ENCODE assay signal across 8 cellular contexts in the genomic region with DNA sequence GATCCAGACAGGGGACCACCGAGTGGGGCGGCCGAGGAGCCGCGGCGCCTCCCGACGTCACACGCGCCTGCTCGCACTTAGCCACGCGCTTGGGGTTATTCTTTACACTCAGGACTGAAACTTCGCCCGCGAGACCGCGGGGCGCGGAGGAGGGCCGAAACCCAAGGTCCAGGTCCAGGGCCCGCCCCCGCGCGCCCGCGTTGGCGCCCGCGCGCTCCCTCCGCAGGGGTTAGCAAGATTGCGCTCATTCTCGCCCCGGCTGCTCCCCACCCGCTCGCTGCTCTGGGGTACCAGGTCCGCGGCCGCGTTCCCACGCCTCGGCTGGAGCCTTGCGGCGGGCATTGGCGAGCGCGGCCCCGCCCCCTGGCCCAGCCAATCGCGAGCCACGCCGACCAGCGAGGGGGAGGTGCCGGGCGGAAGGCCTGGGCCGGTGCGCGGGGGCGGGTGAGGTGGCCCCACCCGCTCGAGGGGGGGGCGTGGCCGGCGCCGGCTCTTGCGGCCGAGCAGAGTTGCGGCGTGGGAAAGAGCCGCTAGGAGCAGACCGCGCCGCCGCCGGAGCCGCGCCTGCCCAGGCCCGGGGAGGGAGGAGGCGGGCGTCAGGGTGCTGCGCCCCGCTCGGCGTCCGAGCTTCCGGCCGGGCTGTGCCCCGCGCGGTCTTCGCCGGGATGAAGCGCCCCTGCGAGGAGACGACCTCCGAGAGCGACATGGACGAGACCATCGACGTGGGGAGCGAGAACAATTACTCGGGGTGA. TPM values are rescaled to one million over a fixed set of nuclear protein-coding genes. Genes with fewer than 3 reads are reported as not detected.
DNase-seq lines count a peak whose midpoint lies in the region; ATAC-seq and TF ChIP-seq lines count a peak whose summit lies in the region.

A gene (plus strand): TSS at position 521 of the 752 bp plus-strand sequence. CDS start 145 bp downstream, at position 666.

- DNase-seq in GM10248 (ENCODE audit: extremely low spot score) (peak; percentile 97), HFFc6 (peak; percentile 60), NB4 (ENCODE audit: low read depth) (peak; percentile 92), amniotic stem cell (lab: John Stamatoyannopoulos, UW) (peak; percentile 23), left cardiac atrium (peak; percentile 95), posterior cingulate gyrus (peak; percentile 84 to 99 (median 90)), transverse colon (peak; percentile 93)

- H3K36me3 ChIP-seq in transverse colon: no peaks in the 10 kb centered on the region

- H3K4me3 Mint-ChIP-seq in HFFc6: peak within 1 kb of the TSS; percentile 85
- H3K4me3 Mint-ChIP-seq in T-helper 1 cell treated with Interleukin-12 subunit alpha and Interleukin-12 subunit beta and Interleukin-4 antibody, amounts not matched to agents 30 μg/mL and 1 μg/mL, for 36 hours: peak within 1 kb of the TSS; percentile 80

- H3K4me1 Mint-ChIP-seq in HFFc6 (ENCODE audit: low read depth): peaks cover 29% of the 10 kb centered on the region
- H3K4me1 Mint-ChIP-seq in T-helper 1 cell treated with Interleukin-12 subunit alpha and Interleukin-12 subunit beta and Interleukin-4 antibody, amounts not matched to agents 30 μg/mL and 1 μg/mL, for 36 hours (ENCODE audit: low read depth): peaks cover 28% of the 10 kb centered on the region

- CTCF ChIA-PET in GM10248 (lab: Yijun Ruan, JAX): interaction anchor here (1.5 to 2.8 kb wide), 3 partner anchors 19 to 433 kb away, joined by 3 to 12 read pairs (median 6); a partner anchor contains a TSS

- H3K27me3 Mint-ChIP-seq in HFFc6 (ENCODE audit: insufficient read depth): peaks cover 38% of the 10 kb centered on the region
- H3K27me3 Mint-ChIP-seq in T-helper 1 cell treated with Interleukin-12 subunit alpha and Interleukin-12 subunit beta and Interleukin-4 antibody, amounts not matched to agents 30 μg/mL and 1 μg/mL, for 36 hours (ENCODE audit: low read depth): peaks cover 85% of the 10 kb centered on the region

- in situ Hi-C loops in transverse colon (cut with MboI; ENCODE audit: low pct_ligation_motif_present in 1 of 4, low pct_unique_long_range_greater_than_20kb in 1 of 4, low sequenced_read_pairs in 3 of 4): no loop called here

- H3K4me1 ChIP-seq in transverse colon: peaks cover 13 to 45% (median 27%) of the 10 kb centered on the region in 4 donors

- ATAC-seq in left cardiac atrium: peak; percentile 97 to 98

- peaks cover 96% of the 10 kb centered on the region for H3K27me3 ChIP-seq in transverse colon

- peak within 1 kb of the TSS; percentile 79 to 82 (median 80) for H3K27ac ChIP-seq in transverse colon

- TF ChIP-seq EP300 in transverse colon (IDR thresholded peaks at IDR 0.05; ENCODE audit: low read depth): no peak

- H3K9me3 ChIP-seq in transverse colon: no peaks in the 10 kb centered on the region

- no peaks in the 10 kb centered on the region for H3K9me3 Mint-ChIP-seq in HFFc6
- no peaks in the 10 kb centered on the region for H3K9me3 Mint-ChIP-seq in T-helper 1 cell treated with Interleukin-12 subunit alpha and Interleukin-12 subunit beta and Interleukin-4 antibody, amounts not matched to agents 30 μg/mL and 1 μg/mL, for 36 hours

- intact Hi-C loops in left cardiac atrium (cut with DNase I) (loop anchor here in 1 of 2 donors (10.0 kb wide), 1 partner anchor 164 kb away; no protein-coding TSS in a partner anchor), posterior cingulate gyrus (cut with DNase I) (no loop called here), transverse colon (cut with DNase I; ENCODE audit: low total_unique reads) (no loop called here)

- no peak for TF ChIP-seq CTCF in GM10248 (IDR thresholded peaks at IDR 0.05; ENCODE audit: control extremely low read depth, extremely low read depth, low read depth, missing control alignments)
- TF ChIP-seq CTCF in HFFc6 (IDR thresholded peaks at IDR 0.05): 0 out of 2 replicates have a peak, but pooled peaks have one; percentile 13
- TF ChIP-seq CTCF in NB4 (IDR thresholded peaks at IDR 0.05; ENCODE audit: low read depth, low read length): no peak
- peak in 2 of 5 experiments; percentile 23 to 30 for TF ChIP-seq CTCF in transverse colon (IDR thresholded peaks at IDR 0.05)

- no peak for TF ChIP-seq POLR2A in NB4 (IDR thresholded peaks at IDR 0.05; ENCODE audit: extremely low read depth, insufficient read length)
- TF ChIP-seq POLR2A in transverse colon (IDR thresholded peaks at IDR 0.05): peak; percentile 18

- 2% methylated on average over 26 of the region's 103 CpGs; no CpG with 5 or more reads in 1 of the 2 donors for WGBS in transverse colon (ENCODE audit: low coverage in 1 of 2), 2 donors

- H3K36me3 Mint-ChIP-seq in HFFc6 (ENCODE audit: low read depth): no peaks in the 10 kb centered on the region
- H3K36me3 Mint-ChIP-seq in T-helper 1 cell treated with Interleukin-12 subunit alpha and Interleukin-12 subunit beta and Interleukin-4 antibody, amounts not matched to agents 30 μg/mL and 1 μg/mL, for 36 hours (ENCODE audit: low read depth): peaks cover 4% of the 10 kb centered on the region

- POLR2A ChIA-PET in GM10248 (lab: Yijun Ruan, JAX): no interaction called here

- H3K27ac Mint-ChIP-seq in HFFc6: no peak within 1 kb of the TSS
- no peak within 1 kb of the TSS for H3K27ac Mint-ChIP-seq in T-helper 1 cell treated with Interleukin-12 subunit alpha and Interleukin-12 subunit beta and Interleukin-4 antibody, amounts not matched to agents 30 μg/mL and 1 μg/mL, for 36 hours

- H3K4me3 ChIP-seq in NB4 (ENCODE audit: low read depth, low read length): peak within 1 kb of the TSS; percentile 54
- peak within 1 kb of the TSS; percentile 45 to 72 (median 58) for H3K4me3 ChIP-seq in transverse colon

RNA-seq across cellular contexts. Expression of the gene that starts here (rescaled TPM):
- total RNA-seq in HFFc6 (2021; fragmentation: NEBNext Ultra II Directional; extraction: Animal tissue kit (Norgen Biotek cat#: 25700)): not detected
- total RNA-seq in left cardiac atrium (1 to 10 TPM; 2.1 to 2.5 TPM), transverse colon (under 1 TPM in 2 of 4 donors, not detected in 2; 0.41 to 0.79 TPM)

Comparison
In these comparisons a context has a peak if more than half of its experiments do, and no peak if none do; other contexts are left out.
1. Peak in every context shown above with its lines: DNase-seq, ATAC-seq, H3K4me3 ChIP-seq and H3K27ac ChIP-seq.
2. Peak in DNase-seq in HFFc6; RNA of the gene not detected or under 1 TPM.
3. Peak in DNase-seq, H3K4me3 ChIP-seq and H3K27ac ChIP-seq in transverse colon; RNA of the gene not detected or under 1 TPM.
4. DNase-seq: peak in every context shown above with its lines; median percentile 97 in GM10248; 95 in left cardiac atrium; 93 in transverse colon; 92 in NB4; 90 in posterior cingulate gyrus; 60 in HFFc6; 23 in amniotic stem cell.